ENCODE assay signal across 8 cellular contexts in the genomic region with DNA sequence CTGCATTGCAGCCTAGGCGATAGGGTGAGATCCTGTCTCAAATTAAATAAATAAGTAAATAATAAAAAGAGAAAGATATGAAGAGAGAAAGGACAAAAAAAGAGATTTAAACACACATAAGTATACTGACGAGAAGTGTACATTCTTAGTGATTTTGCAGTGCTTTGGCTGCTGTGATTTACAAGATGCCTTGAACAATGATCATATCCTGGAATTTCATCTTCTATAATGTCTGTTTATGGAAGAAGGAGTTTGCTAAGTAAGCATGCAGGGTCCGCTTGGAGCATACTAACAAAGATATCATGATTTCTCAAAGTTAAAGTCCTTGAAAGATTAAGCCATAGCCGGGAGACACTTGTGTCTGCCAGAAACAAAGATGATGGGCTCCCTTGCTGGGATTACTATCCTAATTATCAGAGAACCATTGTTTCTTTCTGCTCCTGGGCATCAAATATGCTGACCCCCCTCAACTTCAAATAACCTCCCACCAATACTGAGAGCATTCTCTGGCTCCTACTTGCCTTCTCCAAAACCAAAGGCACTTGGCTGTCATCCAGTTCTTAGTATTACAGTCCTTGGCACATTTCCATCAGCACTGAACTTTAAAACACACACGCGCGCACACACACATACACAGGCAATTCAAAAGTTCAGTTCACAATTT. TPM values are rescaled to one million over a fixed set of nuclear protein-coding genes. Genes with fewer than 3 reads are reported as not detected.
DNase-seq lines count a peak whose midpoint lies in the region; ATAC-seq, FAIRE-seq and TF ChIP-seq lines count a peak whose summit lies in the region.

No MANE protein-coding gene starts in this region.

- 12 to 38% methylated on average over 7 of the region's 7 CpGs for WGBS in sigmoid colon, 2 donors

- peak; percentile 81 for FAIRE-seq in H54 (lab: Jason Lieb, UNC)

- H3K4me3 ChIP-seq in fibroblast of the aortic adventitia (ENCODE audit: low read depth, low read length) (no peak overlapping the region), sigmoid colon (no peak overlapping the region)

- no peaks in the 10 kb centered on the region for H3K9me3 ChIP-seq in sigmoid colon

- no peaks in the 10 kb centered on the region for H3K27me3 ChIP-seq in sigmoid colon

- H3K27ac ChIP-seq in sigmoid colon: peak overlapping the region; percentile 20 to 55 (median 38)

- ATAC-seq in HG03139 (IDR thresholded peaks at IDR 0.05; ENCODE audit: unreplicated experiment) (no peak), GM21528 (IDR thresholded peaks at IDR 0.05; ENCODE audit: low FRiP score, unreplicated experiment) (no peak)

- DNase-seq in H54 (ENCODE audit: insufficient read length, low spot score) (no peak), NCI-H774 (lab: John Stamatoyannopoulos, UW) (peak; percentile 5), fibroblast of the aortic adventitia (ENCODE audit: low read depth) (peak; percentile 96), sigmoid colon (peak; percentile 71), SKM-1 (lab: John Stamatoyannopoulos, UW; ENCODE audit: unreplicated experiment) (no peak)
- DNase-seq in effector CD4-positive, alpha-beta T cell: no peak

- TF ChIP-seq CTCF in fibroblast of the aortic adventitia (IDR thresholded peaks at IDR 0.05; ENCODE audit: insufficient read depth, low read length): no peak
- TF ChIP-seq CTCF in sigmoid colon (IDR thresholded peaks at IDR 0.05): no peak

- intact Hi-C loops in sigmoid colon (cut with DNase I): loop anchor here (5.0 kb wide), 1 partner anchor 114 kb away; the partner anchor contains the start of gene FMNL2

- TF ChIP-seq POLR2A in H54 (IDR thresholded peaks at IDR 0.05; ENCODE audit: low read depth, low read length) (no peak), sigmoid colon (IDR thresholded peaks at IDR 0.05) (no peak)

- no peak for TF ChIP-seq EP300 in sigmoid colon (IDR thresholded peaks at IDR 0.05)

- no peaks in the 10 kb centered on the region for H3K36me3 ChIP-seq in sigmoid colon

- H3K4me1 ChIP-seq in sigmoid colon: peaks cover 0 to 35% (median 26%) of the 10 kb centered on the region in 4 donors

RNA-seq across cellular contexts. Expression of gene STAM2, which starts 47.5 kb away (rescaled TPM):
- total RNA-seq in fibroblast of the aortic adventitia (ENCODE audit: low replicate concordance) (62.0 and 67.7 TPM in 2 replicates), sigmoid colon (10 to 100 TPM; 26.3 to 36.7 (median 33.5) TPM)
- polyA plus RNA-seq in sigmoid colon: 10 to 100 TPM in 2 of 3 donors, 1 to 10 TPM in 1; 9.0 to 10.8 (median 10.6) TPM

Comparison
In these comparisons a context has a peak if more than half of its experiments do, and no peak if none do; other contexts are left out.
1. DNase-seq: peak in NCI-H774 (single experiment), fibroblast of the aortic adventitia (single experiment) and sigmoid colon (single experiment); none in H54 (single experiment), SKM-1 (single experiment) and effector CD4-positive, alpha-beta T cell (single experiment).